ENCODE assay signal across 11 cellular contexts in the genomic region with DNA sequence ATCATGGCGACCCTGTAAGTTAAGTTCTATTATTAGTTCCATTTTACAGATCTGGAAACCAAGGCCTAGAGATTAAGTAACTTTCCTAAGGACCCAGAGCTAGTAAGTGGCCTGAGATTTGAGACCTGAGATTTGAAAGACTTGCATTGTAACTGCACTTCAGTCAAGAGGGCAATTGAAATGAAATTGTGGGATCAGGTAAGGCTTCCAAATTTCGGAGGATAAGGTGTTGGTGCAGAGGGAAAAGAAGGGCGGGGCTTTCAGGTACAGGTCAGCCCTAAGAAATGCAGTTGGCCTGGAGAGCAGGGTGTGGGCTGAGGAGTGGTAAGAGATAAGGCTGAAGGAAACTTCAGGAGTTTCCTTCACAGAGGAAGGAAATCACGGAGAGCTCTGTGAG. TPM values are rescaled to one million over a fixed set of nuclear protein-coding genes. Genes with fewer than 3 reads are reported as not detected.
DNase-seq lines count a peak whose midpoint lies in the region; ATAC-seq and TF ChIP-seq lines count a peak whose summit lies in the region.
"Had no signal": no experiment of that assay in that cellular context is flagged by ENCODE, and none has a peak within 500 bp of the region (broad histone marks: within the 10 kb centered on the region; RNA-seq: fewer than 3 reads in every experiment).

No MANE protein-coding gene starts in this region.

- DNase-seq in GM23248: no peak
- peak; percentile 72 for DNase-seq in RWPE2 (ENCODE audit: low spot score)
- DNase-seq in left ventricle myocardium superior: no peak
- no peak for DNase-seq in osteoblast (ENCODE audit: insufficient read length, low spot score, missing footprints)
- DNase-seq in ACHN: no peak
- DNase-seq in glomerular visceral epithelial cell (ENCODE audit: extremely low spot score): no peak
- DNase-seq in activated effector memory CD4-positive, alpha-beta T cell treated with anti-CD3 and anti-CD28 coated beads, Interleukin-2, amount 50 U/mL, for 16 hours: no peak
- DNase-seq: naive thymus-derived CD8-positive, alpha-beta T cell; NCI-H2029 treated with DMSO at 0.1 percent for 48 hours; stimulated activated CD8-positive, alpha-beta memory T cell treated with anti-CD3 and anti-CD28 coated beads, Interleukin-4, amount 100 ng/mL, for 48 hours had no signal

- peaks cover 45% of the 10 kb centered on the region for H3F3A ChIP-seq in GM23248 (ENCODE audit: insufficient read depth)

- peak; percentile 78 for ATAC-seq in RWPE2 (ENCODE audit: low read depth)
- ATAC-seq in left ventricle myocardium superior: peak; percentile 60
- no peak for ATAC-seq in GM19351 (IDR thresholded peaks at IDR 0.05; ENCODE audit: unreplicated experiment)
- ATAC-seq: naive thymus-derived CD8-positive, alpha-beta T cell had no signal

- H3K27me3 ChIP-seq in GM23248 (replicated peaks; ENCODE audit: insufficient read depth) (no peaks in the 10 kb centered on the region), RWPE2 (ENCODE audit: insufficient read depth, poor library complexity, severe bottlenecking) (no peaks in the 10 kb centered on the region), osteoblast (ENCODE audit: insufficient read depth, low read length) (no peaks in the 10 kb centered on the region)

- H3K9ac ChIP-seq in GM23248: no peak overlapping the region

- H3K9me3 ChIP-seq in GM23248 (ENCODE audit: low read depth) (no peaks in the 10 kb centered on the region), RWPE2 (ENCODE audit: severe bottlenecking) (no peaks in the 10 kb centered on the region), osteoblast (ENCODE audit: low read depth, low read length) (no peaks in the 10 kb centered on the region)

- H3K27ac ChIP-seq in GM23248 (peak overlapping the region; percentile 70), RWPE2 (ENCODE audit: poor library complexity, severe bottlenecking) (peak overlapping the region; percentile 94), osteoblast (ENCODE audit: low read depth, low read length) (peak overlapping the region; percentile 36)

- peak overlapping the region; percentile 27 for H3K4me2 ChIP-seq in GM23248 (ENCODE audit: unreplicated experiment)
- H3K4me2 ChIP-seq in osteoblast (ENCODE audit: insufficient read depth, low read length): peak overlapping the region; percentile 40

- no peak overlapping the region for H2AFZ ChIP-seq in GM23248
- no peak overlapping the region for H2AFZ ChIP-seq in osteoblast (ENCODE audit: low read length)

- peaks cover 32% of the 10 kb centered on the region for H3K4me1 ChIP-seq in GM23248 (ENCODE audit: insufficient read depth)
- H3K4me1 ChIP-seq in RWPE2 (ENCODE audit: insufficient read depth, poor library complexity, severe bottlenecking): peaks cover 39% of the 10 kb centered on the region
- peaks cover 24% of the 10 kb centered on the region for H3K4me1 ChIP-seq in osteoblast (ENCODE audit: insufficient read depth, low read length)

- 0 out of 2 replicates have a peak, but pooled peaks cover 3% of the 10 kb centered on the region for H4K20me1 ChIP-seq in GM23248 (ENCODE audit: insufficient read depth)
- H4K20me1 ChIP-seq in osteoblast (ENCODE audit: insufficient read depth, low read length): no peaks in the 10 kb centered on the region

- in situ Hi-C loops in GM23248 (cut with MboI) (no loop called here), ACHN (cut with HindIII; ENCODE audit: low pct_ligation_motif_present, low pct_unique_long_range_greater_than_20kb, low sequenced_read_pairs) (no loop called here)

- H3K9me2 ChIP-seq in GM23248 (ENCODE audit: insufficient read depth): no peaks in the 10 kb centered on the region; the same call in 1 of the 2 replicates

- peaks cover 19% of the 10 kb centered on the region for H3K79me2 ChIP-seq in GM23248 (ENCODE audit: insufficient read depth)
- H3K79me2 ChIP-seq in osteoblast (ENCODE audit: insufficient read depth, low read length): no peaks in the 10 kb centered on the region

- H3K36me3 ChIP-seq in GM23248 (ENCODE audit: low read depth) (no peaks in the 10 kb centered on the region; the same call in 1 of the 2 replicates), RWPE2 (ENCODE audit: low read depth) (no peaks in the 10 kb centered on the region; the same call in 1 of the 2 replicates), osteoblast (ENCODE audit: insufficient read depth, low read length) (no peaks in the 10 kb centered on the region)

- TF ChIP-seq CTCF in RWPE2 (IDR thresholded peaks at IDR 0.05; ENCODE audit: poor library complexity, severe bottlenecking) (no peak), osteoblast (IDR thresholded peaks at IDR 0.05; ENCODE audit: extremely low read depth, low read depth, low read length) (no peak)

- H3K4me3 ChIP-seq in GM23248 (no peak overlapping the region), RWPE2 (ENCODE audit: severe bottlenecking) (no peak overlapping the region), osteoblast (ENCODE audit: insufficient read depth, low read length) (no peak overlapping the region)

- intact Hi-C loops in left ventricle myocardium superior (cut with micrococcal nuclease): loop anchor here (10.0 kb wide), 1 partner anchor 50 kb away; a partner anchor contains a TSS

- 93 to 95% methylated on average over 4 of the region's 4 CpGs for WGBS in GM23248 (ENCODE audit: low coverage in 1 of 2, low lambda C conversion rate in 2 of 2, missing lambda C conversion rate in 2 of 2), 2 experiments

RNA-seq across cellular contexts. Expression of a gene that starts 51.2 kb away (rescaled TPM):
- total RNA-seq in GM23248 (2014; rRNA removed; shearing (Covaris generic)): 153 and 178 TPM in 2 replicates
- 97.5 and 99.9 TPM in 2 replicates for polyA plus RNA-seq in GM23248 (2016; fragmentation: Nextera tagmentation; extraction: Ambion mirVana)
- total RNA-seq in left ventricle myocardium superior (123 TPM), osteoblast (69.2 and 77.1 TPM in 2 replicates)

Comparison
In these comparisons a context has a peak if more than half of its experiments do, and no peak if none do; other contexts are left out.
1. H3K27ac ChIP-seq: peak in every context shown above with its lines; median percentile 94 in RWPE2; 70 in GM23248; 36 in osteoblast.